ENCODE assay signal across 26 cellular contexts in the genomic region with DNA sequence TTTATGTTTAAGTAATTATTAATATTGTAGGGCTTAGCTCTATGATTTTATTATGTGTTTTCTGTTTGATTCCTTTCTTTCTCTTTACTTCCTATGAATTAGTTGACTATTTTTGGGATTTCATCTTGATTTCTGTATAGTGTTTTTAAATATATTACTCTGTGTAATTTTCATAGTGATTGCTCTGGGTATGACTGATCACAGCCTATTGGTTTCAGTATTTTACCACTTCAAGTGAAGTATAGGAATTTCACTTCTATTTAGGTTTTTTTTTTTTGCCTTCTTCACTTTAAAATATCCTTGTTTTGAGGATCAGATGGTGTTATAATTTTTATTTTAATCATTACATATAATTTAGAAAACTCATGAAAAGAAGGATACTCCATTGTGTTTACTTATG.
"Had no signal": no experiment of that assay in that cellular context is flagged by ENCODE, and none has a peak within 500 bp of the region (broad histone marks: within the 10 kb centered on the region; RNA-seq: fewer than 3 reads in every experiment).

No MANE protein-coding gene starts in this region.

- ATAC-seq: left colon; left lung; lower lobe of right lung; naive thymus-derived CD8-positive, alpha-beta T cell; right lobe of liver; stimulated activated memory B cell treated with anti-CD40 and anti-IgM and Interleukin-4, amounts not matched to agents 10 μg/mL and 1 μg/mL and 100 μg/mL, for 72 hours; stimulated activated naive CD8-positive, alpha-beta T cell treated with anti-CD3 and anti-CD28 coated beads, Interleukin-15, amount 100 ng/mL, for 72 hours had no signal

- H3K4me3 ChIP-seq: left lung, lower lobe of right lung, neural progenitor cell, right atrium auricular region, right lobe of liver, tibial nerve, vagina had no signal

- DNase-seq: hippocampal formation; kidney; left colon; left lung; lower lobe of right lung; mammary epithelial cell; mesenchymal stem cell; naive thymus-derived CD8-positive, alpha-beta T cell; nephron progenitor cell; occipital lobe; right lobe of liver; stimulated activated CD4-positive, alpha-beta T cell treated with anti-CD3 and anti-CD28 coated beads, Interleukin-12 subunit alpha, Interleukin-12 subunit beta, amount 100 ng/mL, for 4 hours; stimulated activated CD4-positive, alpha-beta T cell treated with anti-CD3 and anti-CD28 coated beads, Interleukin-2, amount 100 ng/mL, for 48 hours; stimulated activated CD4-positive, alpha-beta T cell treated with anti-CD3 and anti-CD28 coated beads, Interleukin-4, amount 100 ng/mL, for 4 hours; stimulated activated CD8-positive, alpha-beta memory T cell treated with anti-CD3 and anti-CD28 coated beads, Interleukin-4, amount 100 ng/mL, for 48 hours; stimulated activated naive CD4-positive, alpha-beta T cell treated with Interleukin-2 at 50 U/mL for 16 hours; stimulated activated naive CD8-positive, alpha-beta T cell treated with anti-CD3 and anti-CD28 coated beads, Interleukin-15, amount 100 ng/mL, for 72 hours; substantia nigra had no signal

- H3K27ac ChIP-seq: left lung, lower lobe of right lung, neural progenitor cell, neutrophil, right atrium auricular region, right lobe of liver, tibial nerve, vagina had no signal

- H3K9me3 ChIP-seq: left lung, lower lobe of right lung, neutrophil, right atrium auricular region, right lobe of liver, tibial nerve, vagina had no signal

- H3K4me1 ChIP-seq: left lung, lower lobe of right lung, right atrium auricular region, right lobe of liver, tibial nerve, vagina had no signal

- H3K27ac Mint-ChIP-seq: naive thymus-derived CD8-positive, alpha-beta T cell; nephron progenitor cell; neural progenitor cell; progenitor cell of endocrine pancreas; stimulated activated memory B cell treated with anti-CD40 and anti-IgM and Interleukin-4, amounts not matched to agents 10 μg/mL and 1 μg/mL and 100 μg/mL, for 72 hours; stimulated activated naive CD8-positive, alpha-beta T cell treated with anti-CD3 and anti-CD28 coated beads, Interleukin-15, amount 100 ng/mL, for 72 hours; type B pancreatic cell had no signal

- H3K27me3 ChIP-seq: left lung, neural progenitor cell, neutrophil, right atrium auricular region, right lobe of liver, tibial nerve, vagina had no signal

- FAIRE-seq: kidney had no signal

- H3K4me1 Mint-ChIP-seq: naive thymus-derived CD8-positive, alpha-beta T cell; stimulated activated memory B cell treated with anti-CD40 and anti-IgM and Interleukin-4, amounts not matched to agents 10 μg/mL and 1 μg/mL and 100 μg/mL, for 72 hours; stimulated activated naive CD8-positive, alpha-beta T cell treated with anti-CD3 and anti-CD28 coated beads, Interleukin-15, amount 100 ng/mL, for 72 hours had no signal

- H3K36me3 ChIP-seq: left lung, lower lobe of right lung, neural progenitor cell, neutrophil, right atrium auricular region, right lobe of liver, tibial nerve, vagina had no signal

- H3K27me3 Mint-ChIP-seq: progenitor cell of endocrine pancreas; stimulated activated memory B cell treated with anti-CD40 and anti-IgM and Interleukin-4, amounts not matched to agents 10 μg/mL and 1 μg/mL and 100 μg/mL, for 72 hours; stimulated activated naive CD8-positive, alpha-beta T cell treated with anti-CD3 and anti-CD28 coated beads, Interleukin-15, amount 100 ng/mL, for 72 hours; type B pancreatic cell had no signal

- H3K36me3 Mint-ChIP-seq: naive thymus-derived CD8-positive, alpha-beta T cell; neural progenitor cell; stimulated activated memory B cell treated with anti-CD40 and anti-IgM and Interleukin-4, amounts not matched to agents 10 μg/mL and 1 μg/mL and 100 μg/mL, for 72 hours; type B pancreatic cell had no signal

- H3K4me3 Mint-ChIP-seq: naive thymus-derived CD8-positive, alpha-beta T cell; nephron progenitor cell; neural progenitor cell; stimulated activated memory B cell treated with anti-CD40 and anti-IgM and Interleukin-4, amounts not matched to agents 10 μg/mL and 1 μg/mL and 100 μg/mL, for 72 hours; stimulated activated naive CD8-positive, alpha-beta T cell treated with anti-CD3 and anti-CD28 coated beads, Interleukin-15, amount 100 ng/mL, for 72 hours; type B pancreatic cell had no signal
